7 cellular contexts compared by ENCODE assay signal in the genomic region with DNA sequence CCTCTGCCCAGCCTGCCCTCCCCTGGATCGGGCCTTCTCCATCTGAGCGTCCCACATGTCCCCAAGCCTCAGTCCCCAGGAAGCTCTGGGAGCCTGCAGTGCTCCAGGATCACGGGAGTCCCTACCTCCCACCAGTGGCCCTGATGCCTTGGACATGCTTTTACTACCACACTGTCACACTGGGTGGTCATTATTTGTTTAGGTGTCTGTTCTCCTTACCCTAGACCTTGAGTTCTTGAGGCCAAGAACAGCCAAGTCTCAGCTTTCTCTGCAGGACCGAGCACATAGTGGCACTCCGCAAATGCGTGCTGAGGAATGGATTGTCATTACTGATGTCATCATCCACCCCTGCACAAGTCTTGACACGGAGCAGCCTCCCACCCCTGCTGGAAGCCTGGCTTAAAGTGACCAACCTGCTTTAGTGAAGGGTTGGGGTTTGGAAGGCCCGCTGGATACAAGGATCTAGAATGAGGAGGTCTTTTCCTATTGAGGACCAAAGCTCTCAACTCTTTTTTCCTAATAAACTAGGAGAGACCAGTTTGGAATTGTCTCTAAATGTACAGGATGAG.
"Had no signal": no experiment of that assay in that cellular context is flagged by ENCODE, and none has a peak within 500 bp of the region (broad histone marks: within the 10 kb centered on the region; RNA-seq: fewer than 3 reads in every experiment).

No MANE protein-coding gene starts in this region.

- H3K9me3 Mint-ChIP-seq: H9, HFFc6 had no signal

- H3K4me3 ChIP-seq: GM23248, K562 had no signal

- H2AFZ ChIP-seq: GM23248 had no signal

- H3K4me3 Mint-ChIP-seq: H9, HFFc6 had no signal

- H3K27ac ChIP-seq: GM23248 had no signal

- H3K27ac Mint-ChIP-seq: H9, HFFc6 had no signal

- DNase-seq: GM23248, GOT3, H9, HFFc6, KG1 had no signal

- ATAC-seq: K562 had no signal

- FAIRE-seq: H54 had no signal
